In the genomic region with DNA sequence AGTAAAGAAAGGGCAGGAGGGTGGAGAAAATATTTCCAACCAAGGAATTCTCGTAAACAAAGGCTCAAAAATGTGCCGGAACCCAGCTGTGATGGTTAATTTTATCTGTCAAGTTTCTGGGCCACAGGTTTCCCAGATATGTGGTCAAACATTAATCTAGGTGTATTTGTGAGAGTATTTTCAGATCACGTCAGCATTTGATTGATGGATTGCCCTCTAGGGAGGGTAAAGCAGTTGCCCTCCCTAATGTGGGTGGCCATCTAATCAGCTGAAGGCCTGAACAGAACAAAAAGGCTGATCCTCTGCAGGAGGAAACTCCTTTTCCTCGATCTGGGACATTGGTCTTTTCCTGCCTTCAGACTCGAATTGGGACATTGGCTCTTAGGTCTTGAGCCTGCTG, we compare ENCODE assay signal across 1 cellular context.
TF ChIP-seq lines count a peak whose summit lies in the region.

No MANE protein-coding gene starts in this region.

TF ChIP-seq in SK-N-SH treated with all-trans-retinoic acid at 6 μM for 48 hours, 23 proteins besides CTCF, POLR2A, EP300 and RAD21 (continued from another document):
- TF ChIP-seq, protein P1, sequence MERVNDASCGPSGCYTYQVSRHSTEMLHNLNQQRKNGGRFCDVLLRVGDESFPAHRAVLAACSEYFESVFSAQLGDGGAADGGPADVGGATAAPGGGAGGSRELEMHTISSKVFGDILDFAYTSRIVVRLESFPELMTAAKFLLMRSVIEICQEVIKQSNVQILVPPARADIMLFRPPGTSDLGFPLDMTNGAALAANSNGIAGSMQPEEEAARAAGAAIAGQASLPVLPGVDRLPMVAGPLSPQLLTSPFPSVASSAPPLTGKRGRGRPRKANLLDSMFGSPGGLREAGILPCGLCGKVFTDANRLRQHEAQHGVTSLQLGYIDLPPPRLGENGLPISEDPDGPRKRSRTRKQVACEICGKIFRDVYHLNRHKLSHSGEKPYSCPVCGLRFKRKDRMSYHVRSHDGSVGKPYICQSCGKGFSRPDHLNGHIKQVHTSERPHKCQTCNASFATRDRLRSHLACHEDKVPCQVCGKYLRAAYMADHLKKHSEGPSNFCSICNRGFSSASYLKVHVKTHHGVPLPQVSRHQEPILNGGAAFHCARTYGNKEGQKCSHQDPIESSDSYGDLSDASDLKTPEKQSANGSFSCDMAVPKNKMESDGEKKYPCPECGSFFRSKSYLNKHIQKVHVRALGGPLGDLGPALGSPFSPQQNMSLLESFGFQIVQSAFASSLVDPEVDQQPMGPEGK (CRISPR knock-in tag; IDR thresholded peaks at IDR 0.05; ENCODE audit: borderline replicate concordance) = no peak
- TF ChIP-seq CSRNP3 (CRISPR knock-in tag; IDR thresholded peaks at IDR 0.05) (no peak), SNAI2 (CRISPR knock-in tag; IDR thresholded peaks at IDR 0.05) (no peak), ZC3H10 (CRISPR knock-in tag; IDR thresholded peaks at IDR 0.05) (no peak), ISL1 (CRISPR knock-in tag; IDR thresholded peaks at IDR 0.05) (no peak), GLIS3 (CRISPR knock-in tag; IDR thresholded peaks at IDR 0.05) (no peak)
